In the genomic region with DNA sequence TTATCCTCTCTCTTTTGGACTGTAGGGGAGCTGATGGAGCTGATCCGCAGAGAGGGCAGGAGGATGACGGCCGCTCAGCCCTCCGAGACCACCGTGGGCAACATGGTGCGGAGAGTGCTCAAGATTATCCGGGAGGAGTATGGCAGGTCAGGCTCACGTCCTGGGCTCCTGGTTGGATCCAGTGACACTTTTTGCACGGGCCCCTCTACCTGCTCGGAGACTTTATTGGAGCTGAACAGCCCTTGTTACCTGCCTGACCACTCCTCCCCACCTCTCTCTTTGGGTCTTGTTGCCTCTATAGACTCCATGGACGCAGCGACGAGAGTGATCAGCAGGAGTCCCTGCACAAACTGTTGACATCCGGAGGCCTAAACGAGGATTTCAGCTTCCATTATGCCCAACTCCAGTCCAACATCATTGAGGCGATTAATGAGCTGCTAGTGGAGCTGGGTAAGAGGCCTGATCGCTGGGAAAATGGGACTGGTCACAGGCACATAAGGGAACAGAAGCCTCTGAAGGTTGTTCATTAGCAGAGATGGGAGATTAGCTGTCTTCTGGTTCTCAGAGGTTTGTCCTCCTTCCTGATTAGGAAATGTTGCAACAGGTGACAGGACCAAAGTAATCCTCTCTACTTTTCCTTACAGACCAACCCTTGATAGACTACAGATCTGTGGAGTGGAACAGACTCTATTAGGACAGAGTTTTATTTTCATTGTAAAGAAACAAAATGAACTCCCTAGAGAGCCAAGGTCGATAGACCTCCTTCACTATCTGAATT, we compare ENCODE assay signal across 8 cellular contexts. TPM values are rescaled to one million over a fixed set of nuclear protein-coding genes. Genes with fewer than 3 reads are reported as not detected.
DNase-seq lines count a peak whose midpoint lies in the region; ATAC-seq lines count a peak whose summit lies in the region.

No MANE protein-coding gene starts in this region.

- H3K27ac Mint-ChIP-seq in naive B cell = peak overlapping the region; percentile 97 to 100 (median 99)

- H3K4me3 Mint-ChIP-seq in naive B cell = peak overlapping the region; percentile 78 to 98 (median 96)

- H3K9me3 Mint-ChIP-seq in naive B cell = no peaks in the 10 kb centered on the region

- no peak for ATAC-seq in naive B cell (ENCODE audit: low read depth in 2 of 2)

- H3K36me3 Mint-ChIP-seq in naive B cell = peaks cover 17 to 19% of the 10 kb centered on the region in 2 donors

- H3K36me3 ChIP-seq in MG63 = peaks cover 29% of the 10 kb centered on the region

- DNase-seq in COLO668 (lab: John Stamatoyannopoulos, UW; ENCODE audit: unreplicated experiment) = peak; percentile 21
- DNase-seq in MG63 = no peak
- no peak for DNase-seq in naive B cell
- DNase-seq in activated gamma-delta T cell (lab: John Stamatoyannopoulos, UW) = no peak
- DNase-seq in DMS79 treated with DMSO at 0.1 percent for 48 hours (lab: John Stamatoyannopoulos, UW) = no peak
- DNase-seq in stimulated activated CD4-positive, alpha-beta T cell treated with anti-CD3 and anti-CD28 coated beads, Interleukin-1b, Interleukin-23, amount 100 ng/mL, for 48 hours = no peak
- DNase-seq in SHP77 (lab: John Stamatoyannopoulos, UW) = no peak

- H3K27me3 Mint-ChIP-seq in naive B cell = no peaks in the 10 kb centered on the region

- peaks cover 7% of the 10 kb centered on the region; the same call in 1 of the 2 replicates for H3K9me3 ChIP-seq in MG63

- H3K27me3 ChIP-seq in MG63 = no peaks in the 10 kb centered on the region

- H3K4me3 ChIP-seq in MG63 = peak overlapping the region; percentile 88

- H3K27ac ChIP-seq in cingulate gyrus (ENCODE audit: low read depth, low read length) = peak overlapping the region; percentile 66

- H3K4me1 Mint-ChIP-seq in naive B cell = peaks cover 27 to 41% (median 38%) of the 10 kb centered on the region in 3 donors

RNA-seq across cellular contexts. Expression of gene EIF2B2, which starts 0.7 kb away (rescaled TPM):
- 48.2 and 87.3 TPM in 2 replicates for total RNA-seq in MG63 (2014; rRNA removed; shearing (Covaris generic); ENCODE audit: low replicate concordance)
- polyA plus RNA-seq in naive B cell (ENCODE audit: low read depth in 6 of 6) = 10 to 100 TPM; 19.7 to 31.8 (median 26.2) TPM

RNA-seq across cellular contexts. Expression of gene MLH3, which starts 47.8 kb away (rescaled TPM):
- total RNA-seq in MG63 (2014; rRNA removed; shearing (Covaris generic); ENCODE audit: low replicate concordance) = 9.0 and 9.1 TPM in 2 replicates
- 10 to 100 TPM in 4 of 6 donors, 1 to 10 TPM in 2; 6.4 to 17.3 (median 10.5) TPM for polyA plus RNA-seq in naive B cell (ENCODE audit: low read depth in 6 of 6)

RNA-seq across cellular contexts. Expression of gene PGF, which starts 48.0 kb away (rescaled TPM):
- total RNA-seq in MG63 (2014; rRNA removed; shearing (Covaris generic); ENCODE audit: low replicate concordance) = 49.2 and 50.6 TPM in 2 replicates
- under 1 TPM in 4 of 6 donors, not detected in 2; 0.13 to 0.65 (median 0.15) TPM for polyA plus RNA-seq in naive B cell (ENCODE audit: low read depth in 6 of 6)
